Comparison of ENCODE assay signal across 23 cellular contexts in the genomic region with DNA sequence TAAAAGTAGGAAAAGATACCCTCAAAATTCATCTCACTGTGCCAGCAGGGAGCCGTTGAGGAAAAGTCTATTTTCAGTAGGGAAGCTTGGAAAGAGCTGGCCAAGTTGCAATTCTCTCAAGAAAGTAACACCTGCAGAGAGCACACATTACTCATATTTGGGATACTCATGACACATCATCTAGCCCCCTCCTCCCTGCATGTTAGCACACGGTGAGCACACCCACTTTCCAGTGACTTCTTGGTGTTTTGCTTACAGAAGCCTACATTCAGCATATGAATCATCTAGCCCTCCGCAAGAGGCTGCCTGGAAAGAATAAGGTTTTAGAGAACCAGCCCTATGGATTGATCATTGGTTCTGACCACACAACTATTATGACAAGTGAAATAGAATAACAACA.
DNase-seq lines count a peak whose midpoint lies in the region; ATAC-seq, FAIRE-seq and TF ChIP-seq lines count a peak whose summit lies in the region.
"Had no signal": no experiment of that assay in that cellular context is flagged by ENCODE, and none has a peak within 500 bp of the region (broad histone marks: within the 10 kb centered on the region; RNA-seq: fewer than 3 reads in every experiment).

No MANE protein-coding gene starts in this region.

- H3K4me3 ChIP-seq in A549 (no peak overlapping the region), astrocyte (ENCODE audit: insufficient read depth, low read depth, low read length) (no peak overlapping the region)
- H3K4me3 ChIP-seq: coronary artery, GM23338, neural progenitor cell, SJSA1 had no signal

- no peaks in the 10 kb centered on the region for H3K36me3 ChIP-seq in astrocyte (ENCODE audit: insufficient read depth, low read length)
- H3K36me3 ChIP-seq: neural progenitor cell, SJSA1 had no signal

- TF ChIP-seq CTCF in A549 (IDR thresholded peaks at IDR 0.05), result no peak
- TF ChIP-seq CTCF in astrocyte (IDR thresholded peaks at IDR 0.05; ENCODE audit: insufficient read depth, low read depth, low read length), result no peak

- H3K4me2 ChIP-seq in A549 (no peak overlapping the region), astrocyte (ENCODE audit: low read length) (no peak overlapping the region)
- H3K4me2 ChIP-seq: GM23338, neural progenitor cell had no signal

- H3K4me1 ChIP-seq in A549, result no peaks in the 10 kb centered on the region
- no peaks in the 10 kb centered on the region for H3K4me1 ChIP-seq in astrocyte (ENCODE audit: insufficient read depth, low read length)
- H3K4me1 ChIP-seq: neural progenitor cell, SJSA1 had no signal

- no peak overlapping the region for H2AFZ ChIP-seq in astrocyte (ENCODE audit: low read depth, low read length)
- H2AFZ ChIP-seq: GM23338, neural progenitor cell had no signal

- H3K36me3 Mint-ChIP-seq in astrocyte (ENCODE audit: low read depth, unreplicated experiment), result no peaks in the 10 kb centered on the region
- H3K36me3 Mint-ChIP-seq: activated CD8-positive, alpha-beta memory T cell treated with anti-CD3 and anti-CD28 coated beads, Interleukin-2, amount 10 ng/mL, durations not matched to agents 7 days and 5 days; CD8-positive, alpha-beta memory T cell; neural progenitor cell; stimulated activated naive B cell treated with anti-CD40 and anti-IgM and Interleukin-4, amounts not matched to agents 10 μg/mL and 1 μg/mL and 100 μg/mL, for 72 hours had no signal

- CTCF ChIA-PET in A549 (lab: Yijun Ruan, JAX), result no interaction called here

- H3K79me2 ChIP-seq in astrocyte (ENCODE audit: insufficient read depth, low read length), result no peaks in the 10 kb centered on the region

- no peak overlapping the region for H3K4me3 Mint-ChIP-seq in astrocyte (ENCODE audit: unreplicated experiment)
- H3K4me3 Mint-ChIP-seq: activated CD8-positive, alpha-beta memory T cell treated with anti-CD3 and anti-CD28 coated beads, Interleukin-2, amount 10 ng/mL, durations not matched to agents 7 days and 5 days; CD8-positive, alpha-beta memory T cell; GM23338; neural progenitor cell; stimulated activated naive B cell treated with anti-CD40 and anti-IgM and Interleukin-4, amounts not matched to agents 10 μg/mL and 1 μg/mL and 100 μg/mL, for 72 hours had no signal

- H3K9me3 ChIP-seq in A549 (no peaks in the 10 kb centered on the region), astrocyte (ENCODE audit: insufficient read depth, low read depth, low read length) (no peaks in the 10 kb centered on the region)
- H3K9me3 ChIP-seq: SJSA1 had no signal

- H4K20me1 ChIP-seq in astrocyte (ENCODE audit: insufficient read depth, low read length), result no peaks in the 10 kb centered on the region

- TF ChIP-seq POLR2A in A549 (IDR thresholded peaks at IDR 0.05; ENCODE audit: low read length), result no peak

- TF ChIP-seq EP300 in A549 (IDR thresholded peaks at IDR 0.05), result no peak

- H3K9ac ChIP-seq in astrocyte (ENCODE audit: low read length), result no peak overlapping the region
- H3K9ac ChIP-seq: neural progenitor cell had no signal

- WGBS in A549 (ENCODE audit: missing lambda C conversion rate), result 6% methylated on average over 3 of the region's 3 CpGs

- POLR2A ChIA-PET in A549 (lab: Yijun Ruan, JAX), result no interaction called here

- DNase-seq in A549 (ENCODE audit: low read depth in 1 of 2, low spot score in 1 of 2) (peak; percentile 3 to 25), HPDE6-E6E7 (ENCODE audit: extremely low spot score) (peak; percentile 88), astrocyte (ENCODE audit: low read depth) (peak; percentile 57), iris pigment epithelial cell (ENCODE audit: low read depth) (peak; percentile 35), KBM-7 (no peak), SW 1271 (lab: John Stamatoyannopoulos, UW) (no peak)
- DNase-seq: activated CD8-positive, alpha-beta memory T cell treated with anti-CD3 and anti-CD28 coated beads, Interleukin-2, amount 10 ng/mL, durations not matched to agents 7 days and 5 days; activated gamma-delta T cell; CD8-positive, alpha-beta memory T cell; IMR-90; NCI-H2029; NCI-H446 treated with DMSO at 0.1 percent for 48 hours; retina; stimulated activated naive B cell treated with anti-CD40 and anti-IgM and Interleukin-4, amounts not matched to agents 10 μg/mL and 1 μg/mL and 100 μg/mL, for 72 hours; trophoblast cell had no signal

- no peak for TF ChIP-seq RAD21 in A549 (conservative IDR thresholded peaks at IDR 0.05 in 1 of 2, IDR thresholded peaks at IDR 0.05 in 1 of 2)

- H3K4me1 Mint-ChIP-seq in astrocyte (ENCODE audit: low read depth, unreplicated experiment), result peaks cover 5% of the 10 kb centered on the region
- H3K4me1 Mint-ChIP-seq: CD8-positive, alpha-beta memory T cell; GM23338; neural progenitor cell; stimulated activated naive B cell treated with anti-CD40 and anti-IgM and Interleukin-4, amounts not matched to agents 10 μg/mL and 1 μg/mL and 100 μg/mL, for 72 hours had no signal

- FAIRE-seq in A549 (lab: Jason Lieb, UNC) (no peak), astrocyte (lab: Jason Lieb, UNC) (no peak)
- FAIRE-seq: endometrium had no signal

- in situ Hi-C loops in KBM-7 (cut with MboI; ENCODE audit: low pct_unique_long_range_greater_than_20kb, low sequenced_read_pairs), result no loop called here

- H3K27ac Mint-ChIP-seq in astrocyte (ENCODE audit: unreplicated experiment), result no peak overlapping the region
- H3K27ac Mint-ChIP-seq: activated CD8-positive, alpha-beta memory T cell treated with anti-CD3 and anti-CD28 coated beads, Interleukin-2, amount 10 ng/mL, durations not matched to agents 7 days and 5 days; CD8-positive, alpha-beta memory T cell; GM23338; neural progenitor cell; stimulated activated naive B cell treated with anti-CD40 and anti-IgM and Interleukin-4, amounts not matched to agents 10 μg/mL and 1 μg/mL and 100 μg/mL, for 72 hours had no signal

- H3K27ac ChIP-seq in A549 (no peak overlapping the region), astrocyte (ENCODE audit: low read depth, low read length) (no peak overlapping the region)
- H3K27ac ChIP-seq: coronary artery, neural progenitor cell, SJSA1 had no signal

- H3K27me3 Mint-ChIP-seq in astrocyte (ENCODE audit: low read depth, unreplicated experiment), result no peaks in the 10 kb centered on the region
- H3K27me3 Mint-ChIP-seq: CD8-positive, alpha-beta memory T cell had no signal

- ATAC-seq in A549 (peak in 1 of 2 experiments; percentile 70; a peak in 3 of 6 replicates), GM21447 (IDR thresholded peaks at IDR 0.05; ENCODE audit: unreplicated experiment) (no peak), HG03565 (IDR thresholded peaks at IDR 0.05; ENCODE audit: unreplicated experiment) (no peak)
- ATAC-seq: activated CD8-positive, alpha-beta memory T cell treated with anti-CD3 and anti-CD28 coated beads, Interleukin-2, amount 10 ng/mL, durations not matched to agents 7 days and 5 days; GM23338; left lobe of liver; stimulated activated naive B cell treated with anti-CD40 and anti-IgM and Interleukin-4, amounts not matched to agents 10 μg/mL and 1 μg/mL and 100 μg/mL, for 72 hours had no signal

- H3K27me3 ChIP-seq in astrocyte (ENCODE audit: insufficient read depth, low read length), result no peaks in the 10 kb centered on the region
- H3K27me3 ChIP-seq: neural progenitor cell, SJSA1 had no signal

- H3K9me3 Mint-ChIP-seq in astrocyte (ENCODE audit: unreplicated experiment), result no peaks in the 10 kb centered on the region
- H3K9me3 Mint-ChIP-seq: CD8-positive, alpha-beta memory T cell; GM23338; neural progenitor cell had no signal

TF ChIP-seq in A549, 52 proteins besides CTCF, POLR2A, EP300 and RAD21:
- no peak for TF ChIP-seq PHF8 (IDR thresholded peaks at IDR 0.05; ENCODE audit: borderline replicate concordance, low read depth)
- TF ChIP-seq CBX2 (IDR thresholded peaks at IDR 0.05; ENCODE audit: borderline replicate concordance, low read depth), result no peak
- TF ChIP-seq MAFK (IDR thresholded peaks at IDR 0.05; ENCODE audit: partially characterized antibody), result no peak
- no peak for TF ChIP-seq BHLHE40 (IDR thresholded peaks at IDR 0.05; ENCODE audit: low read depth, low read length)

Comparison
In these comparisons a context has a peak if more than half of its experiments do, and no peak if none do; other contexts are left out.
1. DNase-seq: peak in A549 (2 of 2), HPDE6-E6E7 (single experiment), astrocyte (single experiment) and iris pigment epithelial cell (single experiment); none in KBM-7 (single experiment) and SW 1271 (0 of 2).